ENCODE assay signal across 8 cellular contexts in the genomic region with DNA sequence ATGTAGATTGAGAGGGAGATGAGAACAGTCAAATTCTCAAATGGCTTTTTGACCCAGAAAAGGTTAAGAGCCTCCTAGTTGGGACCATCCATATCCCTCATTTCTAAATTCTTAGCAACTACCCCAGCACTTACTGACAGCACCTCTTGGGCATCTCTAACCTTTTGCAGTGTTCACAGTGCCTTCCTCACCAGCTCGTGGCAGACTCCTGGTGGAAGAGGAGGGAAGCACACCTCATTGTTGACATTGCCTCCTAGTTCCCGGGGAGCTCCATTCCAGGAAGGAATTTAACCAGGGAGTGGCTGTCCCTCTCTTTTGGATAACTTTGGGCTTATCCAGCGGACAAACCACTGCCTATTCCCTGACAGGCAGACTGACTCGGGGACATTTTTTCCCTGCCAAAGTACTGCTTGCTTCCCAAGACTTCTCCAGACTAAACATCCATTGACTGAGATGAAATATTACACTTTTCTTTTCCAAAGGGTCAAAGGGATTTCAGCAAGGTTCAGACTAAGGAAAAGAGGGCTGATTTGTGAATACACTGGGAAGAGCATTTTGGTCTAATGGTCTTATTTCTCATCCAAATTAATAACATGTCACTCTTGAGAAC. TPM values are rescaled to one million over a fixed set of nuclear protein-coding genes. Genes with fewer than 3 reads are reported as not detected.
A peak's percentile ranks its signal among the peaks of the same experiment; 100 is the strongest.
DNase-seq lines count a peak whose midpoint lies in the region; ATAC-seq and TF ChIP-seq lines count a peak whose summit lies in the region.
"Had no signal": no experiment of that assay in that cellular context is flagged by ENCODE, and none has a peak within 500 bp of the region (broad histone marks: within the 10 kb centered on the region; RNA-seq: fewer than 3 reads in every experiment).

No MANE protein-coding gene starts in this region.

- no peak overlapping the region for H3K23ac ChIP-seq in trophoblast cell (ENCODE audit: low read length)

- H3K18ac ChIP-seq in trophoblast cell (ENCODE audit: low read length), result no peak overlapping the region

- no TSS peak for BruUV-seq in OCI-LY7 (replicated peaks; lab: Mats Ljungman, UMichigan)

- no peaks in the 10 kb centered on the region for H3K79me1 ChIP-seq in trophoblast cell (ENCODE audit: low read length)

- CTCF ChIA-PET in OCI-LY7 (lab: Charles Lee; ENCODE audit: unreplicated experiment), result interaction anchor here (1.7 kb wide), 1 partner anchor 83 kb away, joined by 8 read pairs; no protein-coding TSS in a partner anchor

- no peak overlapping the region for H4K8ac ChIP-seq in trophoblast cell (ENCODE audit: low read depth, low read length)

- no peak overlapping the region for H2BK12ac ChIP-seq in trophoblast cell (ENCODE audit: low read length)

- no peak overlapping the region for H2BK5ac ChIP-seq in trophoblast cell (ENCODE audit: low read depth, low read length, poor library complexity)

- H3K36me3 ChIP-seq in OCI-LY7 (ENCODE audit: insufficient read depth, low read length), result no peaks in the 10 kb centered on the region
- no peaks in the 10 kb centered on the region for H3K36me3 ChIP-seq in trophoblast cell (ENCODE audit: control insufficient read depth in 1 of 2, insufficient read depth in 2 of 2, low read length in 2 of 2)

- no peak overlapping the region for H3K4ac ChIP-seq in trophoblast cell (ENCODE audit: low read depth, low read length)

- H3K4me1 ChIP-seq in OCI-LY7 (ENCODE audit: insufficient read depth, low read length, poor library complexity, severe bottlenecking) (no peaks in the 10 kb centered on the region), trophoblast cell (ENCODE audit: control insufficient read depth in 1 of 2, insufficient read depth in 2 of 2, low read length in 2 of 2) (no peaks in the 10 kb centered on the region)

- no CpG with 5 or more reads among the region's 4 CpGs for WGBS in trophoblast cell (ENCODE audit: extremely low coverage, insufficient coverage, insufficient read length)

- H2AK5ac ChIP-seq in trophoblast cell (ENCODE audit: low read length), result no peak overlapping the region

- H3K4me2 ChIP-seq in OCI-LY7 (ENCODE audit: low read length) (no peak overlapping the region), trophoblast cell (ENCODE audit: low read length) (no peak overlapping the region)

- H3K79me2 ChIP-seq in OCI-LY7 (ENCODE audit: insufficient read depth, low read depth, low read length) (no peaks in the 10 kb centered on the region), trophoblast cell (ENCODE audit: control insufficient read depth, insufficient read depth, low read length, poor library complexity) (no peaks in the 10 kb centered on the region)

- ATAC-seq in GM18498 (IDR thresholded peaks at IDR 0.05; ENCODE audit: unreplicated experiment), result no peak

- no peak overlapping the region; the same call in 1 of the 2 replicates for H2AFZ ChIP-seq in OCI-LY7 (ENCODE audit: low read length)
- H2AFZ ChIP-seq in trophoblast cell (ENCODE audit: insufficient read depth, low read length, poor library complexity), result no peak overlapping the region

- POLR2A ChIA-PET in OCI-LY7 (lab: Charles Lee), result interaction anchor here (0.6 to 1.6 kb wide), 4 partner anchors 64 to 221 kb away, joined by 3 to 7 read pairs (median 4); partner anchors contain the start of gene DAD1

- H3K27ac ChIP-seq in OCI-LY7 (ENCODE audit: low read depth, low read length, poor library complexity, severe bottlenecking), result no peak overlapping the region
- H3K27ac ChIP-seq in trophoblast cell (ENCODE audit: low read depth, low read length), result no peak overlapping the region
- H3K27ac ChIP-seq: epithelial cell of prostate had no signal

- no peaks in the 10 kb centered on the region for H3K9me3 ChIP-seq in OCI-LY7 (ENCODE audit: low read length)
- no peaks in the 10 kb centered on the region for H3K9me3 ChIP-seq in trophoblast cell (ENCODE audit: insufficient read depth, low read depth, low read length)

- intact Hi-C loops in OCI-LY7 (cut with micrococcal nuclease; ENCODE audit: unreplicated experiment), result loop anchor here (1.0 to 10.0 kb wide), 6 partner anchors 44 to 266 kb away; no protein-coding TSS in a partner anchor

- H3K9me2 ChIP-seq in OCI-LY7 (ENCODE audit: insufficient read depth, low read length), result no peaks in the 10 kb centered on the region

- H3K4me3 ChIP-seq in OCI-LY7 (ENCODE audit: low read depth, low read length, poor library complexity, severe bottlenecking), result no peak overlapping the region
- H3K4me3 ChIP-seq in foreskin fibroblast (ENCODE audit: low read depth in 1 of 2, low read length in 2 of 2), result no peak overlapping the region
- no peak overlapping the region for H3K4me3 ChIP-seq in trophoblast cell (ENCODE audit: low read depth, low read length)

- no peaks in the 10 kb centered on the region for H4K20me1 ChIP-seq in OCI-LY7 (ENCODE audit: insufficient read depth, low read length)

- H4K12ac ChIP-seq in trophoblast cell (ENCODE audit: low read depth, low read length), result no peak overlapping the region

- peak; percentile 79 for DNase-seq in HuH-7 (ENCODE audit: low spot score)
- peak; percentile 72 for DNase-seq in OCI-LY7 (ENCODE audit: low spot score)
- DNase-seq in activated T-helper 1 cell treated with Interleukin-2 at 50 U/mL for 16 hours (ENCODE audit: low read depth), result peak; percentile 14
- peak; percentile 71 to 90 for DNase-seq in foreskin fibroblast
- DNase-seq in trophoblast cell, result peak; percentile 51 to 83

- TF ChIP-seq CTCF in GM12872 (IDR thresholded peaks at IDR 0.05; ENCODE audit: insufficient read depth, low read depth, low read length), result peak; percentile 93
- peak; percentile 84 for TF ChIP-seq CTCF in OCI-LY7 (conservative IDR thresholded peaks at IDR 0.05; ENCODE audit: low read length)
- TF ChIP-seq CTCF in foreskin fibroblast (IDR thresholded peaks at IDR 0.05; ENCODE audit: low read depth, low read length), result peak; percentile 93

- no peak overlapping the region for H2BK120ac ChIP-seq in trophoblast cell (ENCODE audit: insufficient read depth, low read length, poor library complexity)

- no peak overlapping the region for H3K14ac ChIP-seq in trophoblast cell (ENCODE audit: low read length)

- H3K9ac ChIP-seq in trophoblast cell (ENCODE audit: low read length), result no peak overlapping the region

- H3K27me3 ChIP-seq in trophoblast cell (ENCODE audit: insufficient read depth, low read length), result no peaks in the 10 kb centered on the region

- no peak overlapping the region for H4K91ac ChIP-seq in trophoblast cell (ENCODE audit: low read depth, low read length)

RNA-seq across cellular contexts. Expression of gene OR6J1, which starts 9.0 kb away (rescaled TPM):
- total RNA-seq in OCI-LY7 (2014; rRNA removed; shearing (Covaris generic)), result not detected in 2 replicates
- total RNA-seq in OCI-LY7 (2022), result not detected in 2 replicates
- not detected in 2 replicates for polyA plus RNA-seq in trophoblast cell (2013)

RNA-seq across cellular contexts. Expression of gene ABHD4, which starts 55.0 kb away (rescaled TPM):
- total RNA-seq in OCI-LY7 (2014; rRNA removed; shearing (Covaris generic)), result 5.6 and 6.6 TPM in 2 replicates
- total RNA-seq in OCI-LY7 (2022), result 15.1 and 15.6 TPM in 2 replicates
- polyA plus RNA-seq in trophoblast cell (2013), result 38.2 and 41.0 TPM in 2 replicates

Comparison
In these comparisons a context has a peak if more than half of its experiments do, and no peak if none do; other contexts are left out.
1. DNase-seq: peak in every context shown above with its lines; median percentile 80 in foreskin fibroblast; 79 in HuH-7; 72 in OCI-LY7; 67 in trophoblast cell; 14 in activated T-helper 1 cell treated with Interleukin-2 at 50 U/mL for 16 hours.